ENCODE assay signal across 10 cellular contexts in genomic region chr14:91573528-91573893, GRCh38.
DNase-seq lines count a peak whose midpoint lies in the region; ATAC-seq, FAIRE-seq and TF ChIP-seq lines count a peak whose summit lies in the region.
"Had no signal": no experiment of that assay in that cellular context is flagged by ENCODE, and none has a peak within 500 bp of the region (broad histone marks: within the 10 kb centered on the region; RNA-seq: fewer than 3 reads in every experiment).

No MANE protein-coding gene starts in this region.

- H3K4me2 ChIP-seq in A549 (peak overlapping the region; percentile 82), GM23248 (ENCODE audit: unreplicated experiment) (peak overlapping the region; percentile 78)

- H3K9ac ChIP-seq in GM23248 (0 out of 2 replicates have a peak overlapping the region, but pooled peaks have one; percentile 81), adipocyte (ENCODE audit: low read length) (peak overlapping the region; percentile 76)

- H3K9me3 ChIP-seq in A549 (no peaks in the 10 kb centered on the region), GM23248 (ENCODE audit: low read depth) (no peaks in the 10 kb centered on the region), adipocyte (ENCODE audit: control insufficient read depth, low read length) (no peaks in the 10 kb centered on the region)

- ATAC-seq in A549, result no peak

- peak overlapping the region in 1 of 2 experiments; percentile 73; a peak in 1 of 6 replicates for H3K27ac ChIP-seq in A549
- peak overlapping the region; percentile 83 for H3K27ac ChIP-seq in GM23248
- H3K27ac ChIP-seq: tibial nerve had no signal

- H3F3A ChIP-seq in GM23248 (ENCODE audit: insufficient read depth), result no peaks in the 10 kb centered on the region

- TF ChIP-seq CTCF in A549 (IDR thresholded peaks at IDR 0.05), result no peak
- TF ChIP-seq CTCF in mesothelial cell of epicardium (IDR thresholded peaks at IDR 0.05; ENCODE audit: unreplicated experiment), result no peak

- no peak for TF ChIP-seq RAD21 in A549 (conservative IDR thresholded peaks at IDR 0.05 in 1 of 2, IDR thresholded peaks at IDR 0.05 in 1 of 2)

- no peaks in the 10 kb centered on the region for H3K9me2 ChIP-seq in GM23248 (ENCODE audit: insufficient read depth)

- peaks cover 5% of the 10 kb centered on the region for H3K9me3 Mint-ChIP-seq in mesothelial cell of epicardium

- H3K27ac Mint-ChIP-seq in mesothelial cell of epicardium, result no peak overlapping the region

- peaks cover 7% of the 10 kb centered on the region for H3K4me1 Mint-ChIP-seq in mesothelial cell of epicardium

- peaks cover 1% of the 10 kb centered on the region for H3K36me3 Mint-ChIP-seq in mesothelial cell of epicardium

- CTCF ChIA-PET in A549 (lab: Yijun Ruan, JAX), result interaction anchor here (1.5 kb wide), 1 partner anchor 155 kb away, joined by 3 read pairs; the partner anchor contains the start of gene CCDC88C

- H4K20me1 ChIP-seq in GM23248 (ENCODE audit: insufficient read depth), result no peaks in the 10 kb centered on the region

- no peak for TF ChIP-seq EP300 in A549 (IDR thresholded peaks at IDR 0.05)

- no peaks in the 10 kb centered on the region for H3K36me3 ChIP-seq in GM23248 (ENCODE audit: low read depth)
- H3K36me3 ChIP-seq in adipocyte (ENCODE audit: control insufficient read depth, insufficient read depth, low read length, severe bottlenecking), result no peaks in the 10 kb centered on the region
- H3K36me3 ChIP-seq: tibial nerve had no signal

- no peak for TF ChIP-seq POLR2A in A549 (IDR thresholded peaks at IDR 0.05; ENCODE audit: low read length)

- H3K27me3 Mint-ChIP-seq in mesothelial cell of epicardium (ENCODE audit: low read depth), result peaks cover 65% of the 10 kb centered on the region

- peak overlapping the region; percentile 79 for H2AFZ ChIP-seq in GM23248

- in situ Hi-C loops in GM23248 (cut with MboI), result no loop called here

- H3K27me3 ChIP-seq in GM23248 (replicated peaks; ENCODE audit: insufficient read depth) (no peaks in the 10 kb centered on the region), adipocyte (replicated peaks; ENCODE audit: control insufficient read depth, insufficient read depth, low read length) (no peaks in the 10 kb centered on the region)

- no peak for FAIRE-seq in A549 (lab: Jason Lieb, UNC)
- no peak for FAIRE-seq in urothelium cell line (lab: Jason Lieb, UNC)

- H3K4me3 Mint-ChIP-seq in mesothelial cell of epicardium, result peak overlapping the region; percentile 35

- POLR2A ChIA-PET in A549 (lab: Yijun Ruan, JAX), result no interaction called here

- no peaks in the 10 kb centered on the region for H3K4me1 ChIP-seq in A549
- H3K4me1 ChIP-seq in GM23248 (ENCODE audit: insufficient read depth), result no peaks in the 10 kb centered on the region
- H3K4me1 ChIP-seq in adipocyte (ENCODE audit: control insufficient read depth, insufficient read depth, low read length), result peaks cover 4% of the 10 kb centered on the region

- no peaks in the 10 kb centered on the region for H3K79me2 ChIP-seq in GM23248 (ENCODE audit: insufficient read depth)

- peak overlapping the region; percentile 54 for H3K4me3 ChIP-seq in A549
- H3K4me3 ChIP-seq in GM23248, result peak overlapping the region; percentile 71
- peak overlapping the region; percentile 80 for H3K4me3 ChIP-seq in adipocyte (ENCODE audit: low read length)

- no peak for DNase-seq in A549 (ENCODE audit: low read depth in 1 of 2, low spot score in 1 of 2)
- DNase-seq in GM23248, result no peak
- no peak for DNase-seq in adipocyte (ENCODE audit: low read depth)
- no peak for DNase-seq in mesothelial cell of epicardium (ENCODE audit: low spot score in 2 of 2, unreplicated experiment in 2 of 2)
- no peak for DNase-seq in NCI-H226
- DNase-seq in SKM-1 treated with dmso at 0.1 percent for 144 hours (lab: John Stamatoyannopoulos, UW; ENCODE audit: unreplicated experiment), result no peak
- DNase-seq in urothelium cell line (ENCODE audit: low spot score), result no peak
- DNase-seq in NCI-H1436 treated with DMSO at 0.1 percent for 48 hours (lab: John Stamatoyannopoulos, UW), result no peak
- DNase-seq: RPMI8226 had no signal

TF ChIP-seq in A549, 52 proteins besides CTCF, POLR2A, EP300 and RAD21:
- TF ChIP-seq NFE2L2 (conservative IDR thresholded peaks at IDR 0.05; ENCODE audit: low read length), result no peak
- TF ChIP-seq, protein P1, sequence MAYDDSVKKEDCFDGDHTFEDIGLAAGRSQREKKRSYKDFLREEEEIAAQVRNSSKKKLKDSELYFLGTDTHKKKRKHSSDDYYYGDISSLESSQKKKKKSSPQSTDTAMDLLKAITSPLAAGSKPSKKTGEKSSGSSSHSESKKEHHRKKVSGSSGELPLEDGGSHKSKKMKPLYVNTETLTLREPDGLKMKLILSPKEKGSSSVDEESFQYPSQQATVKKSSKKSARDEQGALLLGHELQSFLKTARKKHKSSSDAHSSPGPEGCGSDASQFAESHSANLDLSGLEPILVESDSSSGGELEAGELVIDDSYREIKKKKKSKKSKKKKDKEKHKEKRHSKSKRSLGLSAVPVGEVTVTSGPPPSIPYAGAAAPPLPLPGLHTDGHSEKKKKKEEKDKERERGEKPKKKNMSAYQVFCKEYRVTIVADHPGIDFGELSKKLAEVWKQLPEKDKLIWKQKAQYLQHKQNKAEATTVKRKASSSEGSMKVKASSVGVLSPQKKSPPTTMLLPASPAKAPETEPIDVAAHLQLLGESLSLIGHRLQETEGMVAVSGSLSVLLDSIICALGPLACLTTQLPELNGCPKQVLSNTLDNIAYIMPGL (CRISPR knock-in tag; IDR thresholded peaks at IDR 0.05; ENCODE audit: borderline replicate concordance), result no peak
- TF ChIP-seq POLR2AphosphoS2 (conservative IDR thresholded peaks at IDR 0.05; ENCODE audit: low read length), result no peak
- TF ChIP-seq ATOH8 (CRISPR knock-in tag; IDR thresholded peaks at IDR 0.05; ENCODE audit: low read depth), result no peak
- TF ChIP-seq TP53 (CRISPR knock-in tag; IDR thresholded peaks at IDR 0.05), result no peak
- TF ChIP-seq, protein P2, sequence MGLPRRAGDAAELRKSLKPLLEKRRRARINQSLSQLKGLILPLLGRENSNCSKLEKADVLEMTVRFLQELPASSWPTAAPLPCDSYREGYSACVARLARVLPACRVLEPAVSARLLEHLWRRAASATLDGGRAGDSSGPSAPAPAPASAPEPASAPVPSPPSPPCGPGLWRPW (IDR thresholded peaks at IDR 0.05), result no peak
- no peak for TF ChIP-seq KDM1A (IDR thresholded peaks at IDR 0.05; ENCODE audit: low read depth)
- no peak for TF ChIP-seq FOXS1 (CRISPR knock-in tag; IDR thresholded peaks at IDR 0.05)
- TF ChIP-seq RNF2 (IDR thresholded peaks at IDR 0.05; ENCODE audit: borderline replicate concordance, low read depth), result no peak
- no peak for TF ChIP-seq PHF8 (IDR thresholded peaks at IDR 0.05; ENCODE audit: borderline replicate concordance, low read depth)
- no peak for TF ChIP-seq HEYL (CRISPR knock-in tag; IDR thresholded peaks at IDR 0.05)
- no peak for TF ChIP-seq HOXB5 (CRISPR knock-in tag; IDR thresholded peaks at IDR 0.05)
- TF ChIP-seq, protein P3, sequence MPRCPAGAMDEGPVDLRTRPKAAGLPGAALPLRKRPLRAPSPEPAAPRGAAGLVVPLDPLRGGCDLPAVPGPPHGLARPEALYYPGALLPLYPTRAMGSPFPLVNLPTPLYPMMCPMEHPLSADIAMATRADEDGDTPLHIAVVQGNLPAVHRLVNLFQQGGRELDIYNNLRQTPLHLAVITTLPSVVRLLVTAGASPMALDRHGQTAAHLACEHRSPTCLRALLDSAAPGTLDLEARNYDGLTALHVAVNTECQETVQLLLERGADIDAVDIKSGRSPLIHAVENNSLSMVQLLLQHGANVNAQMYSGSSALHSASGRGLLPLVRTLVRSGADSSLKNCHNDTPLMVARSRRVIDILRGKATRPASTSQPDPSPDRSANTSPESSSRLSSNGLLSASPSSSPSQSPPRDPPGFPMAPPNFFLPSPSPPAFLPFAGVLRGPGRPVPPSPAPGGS (IDR thresholded peaks at IDR 0.05), result no peak
- no peak for TF ChIP-seq ZNF302 (CRISPR knock-in tag; IDR thresholded peaks at IDR 0.05)
- TF ChIP-seq, protein P4, sequence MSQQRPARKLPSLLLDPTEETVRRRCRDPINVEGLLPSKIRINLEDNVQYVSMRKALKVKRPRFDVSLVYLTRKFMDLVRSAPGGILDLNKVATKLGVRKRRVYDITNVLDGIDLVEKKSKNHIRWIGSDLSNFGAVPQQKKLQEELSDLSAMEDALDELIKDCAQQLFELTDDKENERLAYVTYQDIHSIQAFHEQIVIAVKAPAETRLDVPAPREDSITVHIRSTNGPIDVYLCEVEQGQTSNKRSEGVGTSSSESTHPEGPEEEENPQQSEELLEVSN (IDR thresholded peaks at IDR 0.05; ENCODE audit: borderline replicate concordance, low read depth), result no peak
- no peak for TF ChIP-seq EHF (CRISPR knock-in tag; IDR thresholded peaks at IDR 0.05)
- no peak for TF ChIP-seq GATA3 (IDR thresholded peaks at IDR 0.05; ENCODE audit: borderline replicate concordance)
- TF ChIP-seq SREBF2 (IDR thresholded peaks at IDR 0.05), result no peak
- TF ChIP-seq TFCP2L1 (CRISPR knock-in tag; IDR thresholded peaks at IDR 0.05), result no peak
- TF ChIP-seq, protein P5, sequence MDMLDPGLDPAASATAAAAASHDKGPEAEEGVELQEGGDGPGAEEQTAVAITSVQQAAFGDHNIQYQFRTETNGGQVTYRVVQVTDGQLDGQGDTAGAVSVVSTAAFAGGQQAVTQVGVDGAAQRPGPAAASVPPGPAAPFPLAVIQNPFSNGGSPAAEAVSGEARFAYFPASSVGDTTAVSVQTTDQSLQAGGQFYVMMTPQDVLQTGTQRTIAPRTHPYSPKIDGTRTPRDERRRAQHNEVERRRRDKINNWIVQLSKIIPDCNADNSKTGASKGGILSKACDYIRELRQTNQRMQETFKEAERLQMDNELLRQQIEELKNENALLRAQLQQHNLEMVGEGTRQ (IDR thresholded peaks at IDR 0.05), result no peak
